Comparison of ENCODE assay signal across 28 cellular contexts in genomic region chr7:79459381-79459780, GRCh38. TPM values are rescaled to one million over a fixed set of nuclear protein-coding genes. Genes with fewer than 3 reads are reported as not detected.
DNase-seq lines count a peak whose midpoint lies in the region; ATAC-seq, FAIRE-seq and TF ChIP-seq lines count a peak whose summit lies in the region.
"Had no signal": no experiment of that assay in that cellular context is flagged by ENCODE, and none has a peak within 500 bp of the region (broad histone marks: within the 10 kb centered on the region; RNA-seq: fewer than 3 reads in every experiment).

No MANE protein-coding gene starts in this region.

- no peak overlapping the region for H4K8ac ChIP-seq in mesenchymal stem cell (ENCODE audit: low read length)

- H3K27ac ChIP-seq in GM12878 (ENCODE audit: control insufficient read depth, insufficient read depth) (no peak overlapping the region), mesenchymal stem cell (ENCODE audit: low read length, poor library complexity, severe bottlenecking) (no peak overlapping the region), thoracic aorta (peak overlapping the region; percentile 68 to 72)
- H3K27ac ChIP-seq: VCaP had no signal

- H3K4me1 ChIP-seq in GM12878 (ENCODE audit: control insufficient read depth, insufficient read depth, low read length) (no peaks in the 10 kb centered on the region), mesenchymal stem cell (ENCODE audit: control insufficient read depth, insufficient read depth, low read depth, low read length) (no peaks in the 10 kb centered on the region), thoracic aorta (ENCODE audit: control insufficient read depth in 1 of 2, low read depth in 2 of 2) (peaks cover 10 to 52% of the 10 kb centered on the region in 2 donors)
- H3K4me1 ChIP-seq: BE2C had no signal

- TF ChIP-seq CTCF in GM12878 (IDR thresholded peaks at IDR 0.05 in 2 of 3, conservative IDR thresholded peaks at IDR 0.05 in 1 of 3; ENCODE audit: control insufficient read depth in 2 of 3, extremely low read depth in 1 of 3, insufficient read depth in 1 of 3, low read depth in 3 of 3, low read length in 3 of 3) (no peak), thoracic aorta (IDR thresholded peaks at IDR 0.05) (no peak)

- TF ChIP-seq EP300 in GM12878 (IDR thresholded peaks at IDR 0.05; ENCODE audit: borderline replicate concordance in 1 of 2, control insufficient read depth in 1 of 2, low read depth in 2 of 2, low read length in 2 of 2), result no peak

- RAD21 ChIA-PET in GM12878 (lab: Charles Lee; ENCODE audit: unreplicated experiment), result no interaction called here

- H3K79me1 ChIP-seq in mesenchymal stem cell (replicated peaks; ENCODE audit: low read length, poor library complexity, severe bottlenecking), result peaks cover 21% of the 10 kb centered on the region

- H3K36me3 ChIP-seq in GM12878 (ENCODE audit: control insufficient read depth in 2 of 2, insufficient read depth in 2 of 2, low read length in 1 of 2) (no peaks in the 10 kb centered on the region), mesenchymal stem cell (ENCODE audit: control insufficient read depth in 1 of 2, insufficient read depth in 2 of 2, low read depth in 1 of 2, low read length in 2 of 2) (peaks cover 0 to 42% of the 10 kb centered on the region in 2 experiments), thoracic aorta (no peaks in the 10 kb centered on the region)
- H3K36me3 ChIP-seq: BE2C, HAP-1 had no signal

- CTCF ChIA-PET in GM12878 (lab: Yijun Ruan, JAX), result no interaction called here

- no peak overlapping the region for H4K91ac ChIP-seq in mesenchymal stem cell (ENCODE audit: low read length)

- no TSS peak for BruUV-seq in GM12878 (replicated peaks; lab: Mats Ljungman, UMichigan)

- no peak overlapping the region for H3K23ac ChIP-seq in mesenchymal stem cell (ENCODE audit: low read length in 2 of 2)

- H3K14ac ChIP-seq in mesenchymal stem cell (ENCODE audit: low read length in 2 of 2), result no peak overlapping the region

- no peak overlapping the region for H2BK15ac ChIP-seq in mesenchymal stem cell (ENCODE audit: low read depth, poor library complexity, severe bottlenecking)

- H3K4me2 ChIP-seq in GM12878 (ENCODE audit: control insufficient read depth, insufficient read depth), result no peak overlapping the region
- no peak overlapping the region for H3K4me2 ChIP-seq in mesenchymal stem cell (ENCODE audit: low read length, poor library complexity, severe bottlenecking)

- POLR2A ChIA-PET in GM12878 (lab: Charles Lee), result no interaction called here

- no peak overlapping the region for H2BK5ac ChIP-seq in mesenchymal stem cell (ENCODE audit: low read depth, low read length, poor library complexity, severe bottlenecking)

- H2AFZ ChIP-seq in GM12878 (ENCODE audit: control insufficient read depth, low read depth, low read length), result no peak overlapping the region
- no peak overlapping the region for H2AFZ ChIP-seq in mesenchymal stem cell (ENCODE audit: low read depth, low read length)

- no peak for TF ChIP-seq POLR2A in GM12878 (IDR thresholded peaks at IDR 0.05; ENCODE audit: low read depth, low read length)

- H3K79me2 ChIP-seq in GM12878 (ENCODE audit: control insufficient read depth, insufficient read depth, low read length), result no peaks in the 10 kb centered on the region

- H3K9me3 ChIP-seq in GM12878 (replicated peaks; ENCODE audit: control insufficient read depth, insufficient read depth, low read length), result no peaks in the 10 kb centered on the region
- H3K9me3 ChIP-seq in mesenchymal stem cell (ENCODE audit: control insufficient read depth, low read length), result no peaks in the 10 kb centered on the region
- no peaks in the 10 kb centered on the region for H3K9me3 ChIP-seq in thoracic aorta
- H3K9me3 ChIP-seq: BE2C, HAP-1, heart left ventricle had no signal

- no peak overlapping the region for H3K4me3 ChIP-seq in GM12878
- H3K4me3 ChIP-seq in mesenchymal stem cell (ENCODE audit: insufficient read depth in 1 of 2, low read depth in 1 of 2, low read length in 2 of 2), result no peak overlapping the region
- H3K4me3 ChIP-seq in thoracic aorta, result peak overlapping the region; percentile 18
- H3K4me3 ChIP-seq: HAP-1, heart left ventricle had no signal

- no peak overlapping the region for H2AK5ac ChIP-seq in mesenchymal stem cell (ENCODE audit: low read length, severe bottlenecking)

- in situ Hi-C loops in GM12878 (cut with MboI), result no loop called here

- no peak overlapping the region for H2BK12ac ChIP-seq in mesenchymal stem cell (ENCODE audit: low read length in 2 of 2)

- H3K27me3 ChIP-seq in GM12878 (replicated peaks in 1 of 2; ENCODE audit: control insufficient read depth in 2 of 2, insufficient read depth in 2 of 2, low read length in 1 of 2), result no peaks in the 10 kb centered on the region; a peak in 2 of 4 replicates
- no peaks in the 10 kb centered on the region for H3K27me3 ChIP-seq in mesenchymal stem cell (ENCODE audit: control insufficient read depth in 1 of 2, insufficient read depth in 1 of 2, low read length in 2 of 2)
- H3K27me3 ChIP-seq in thoracic aorta (replicated peaks; ENCODE audit: insufficient read depth), result no peaks in the 10 kb centered on the region
- H3K27me3 ChIP-seq: BE2C had no signal

- DNase-seq in GM03348 (ENCODE audit: low spot score) (peak; percentile 31), GM12878 (ENCODE audit: low read depth, low spot score) (no peak), mesenchymal stem cell (peak; percentile 33), thoracic aorta (ENCODE audit: low spot score) (peak; percentile 5), occipital lobe (lab: John Stamatoyannopoulos, UW) (no peak)
- no peak for DNase-seq in stimulated activated CD4-positive, alpha-beta T cell treated with anti-CD3 and anti-CD28 coated beads, Interleukin-4, amount 100 ng/mL, for 1 hour
- DNase-seq: activated CD4-positive, alpha-beta T cell treated with anti-CD3 and anti-CD28 coated beads, Interleukin-2, amount 50 U/mL, for 1 hour; activated CD8-positive, alpha-beta memory T cell treated with anti-CD3 and anti-CD28 coated beads, Interleukin-2, amount 10 ng/mL, durations not matched to agents 7 days and 5 days; activated naive CD4-positive, alpha-beta T cell treated with anti-CD3 and anti-CD28 coated beads for 36 hours; activated T-cell treated with anti-CD3 and anti-CD28 coated beads, Interleukin-2, amount 50 U/mL, for 72 hours; BE2C; dermis blood vessel endothelial cell; GDM1; heart left ventricle; Karpas-422; left cardiac atrium; mammary epithelial cell; NCI-H1048; NCI-H187 treated with DMSO at 0.1 percent for 48 hours; NCI-H226; NCI-H774; stimulated activated CD4-positive, alpha-beta T cell treated with anti-CD3 and anti-CD28 coated beads, Interleukin-2, amount 100 ng/mL, for 48 hours had no signal

- H4K20me1 ChIP-seq in GM12878 (ENCODE audit: control insufficient read depth, insufficient read depth), result no peaks in the 10 kb centered on the region

- ATAC-seq in GM12878, result no peak
- peak; percentile 91 for ATAC-seq in thoracic aorta (ENCODE audit: insufficient number of reproducible peaks, low FRiP score, low read depth)
- no peak for ATAC-seq in GM18858 (IDR thresholded peaks at IDR 0.05; ENCODE audit: unreplicated experiment)
- ATAC-seq in HG03159 (IDR thresholded peaks at IDR 0.05; ENCODE audit: unreplicated experiment), result no peak
- ATAC-seq: activated CD8-positive, alpha-beta memory T cell treated with anti-CD3 and anti-CD28 coated beads, Interleukin-2, amount 10 ng/mL, durations not matched to agents 7 days and 5 days; activated T-cell treated with anti-CD3 and anti-CD28 coated beads, Interleukin-2, amount 50 U/mL, for 72 hours; left cardiac atrium; stimulated activated memory B cell treated with anti-CD40 and anti-IgM and Interleukin-4, amounts not matched to agents 10 μg/mL and 1 μg/mL and 100 μg/mL, for 72 hours had no signal

- SMC1A ChIA-PET in GM12878 (lab: Charles Lee; ENCODE audit: uncharacterized antibody, unreplicated experiment), result no interaction called here

- TF ChIP-seq RAD21 in GM12878 (IDR thresholded peaks at IDR 0.05; ENCODE audit: insufficient read depth, low read depth, low read length), result no peak

- no peak overlapping the region for H3K9ac ChIP-seq in GM12878 (ENCODE audit: control insufficient read depth, insufficient read depth, low read length)
- peak overlapping the region; percentile 69 for H3K9ac ChIP-seq in mesenchymal stem cell (ENCODE audit: low read length)

- no peak overlapping the region for H3K4ac ChIP-seq in mesenchymal stem cell (ENCODE audit: low read depth in 1 of 2, low read length in 2 of 2)

- FAIRE-seq in GM12878 (lab: Jason Lieb, UNC), result peak; percentile 18
- FAIRE-seq: endometrium had no signal

- H3K18ac ChIP-seq in mesenchymal stem cell (ENCODE audit: low read depth in 1 of 2, low read length in 2 of 2), result no peak overlapping the region

- H2BK120ac ChIP-seq in mesenchymal stem cell (ENCODE audit: low read depth, low read length), result no peak overlapping the region

- intact Hi-C loops in GM12878 (cut with micrococcal nuclease; ENCODE audit: unreplicated experiment), result no loop called here

- 0% methylated on average over 3 of the region's 3 CpGs for WGBS in GM12878 (ENCODE audit: insufficient coverage, insufficient replicate concordance, low lambda C conversion rate, missing lambda C conversion rate)
- WGBS in mesenchymal stem cell, result 86% methylated on average over 2 of the region's 3 CpGs

RNA-seq across cellular contexts. Expression of gene MAGI2, which starts 5.9 kb away (rescaled TPM):
- total RNA-seq in GM12878 (2013; cell fraction: nucleolus; rRNA removed), result 0.13 and 0.56 TPM in 2 replicates
- total RNA-seq in GM12878 (2014; rRNA removed) (0.05 and 0.11 TPM in 2 replicates), GM12878 (2014; rRNA removed; fragmentation: Illumina TruSeq; extraction: Trizol) (0.04 and 0.05 TPM in 2 replicates), GM12878 (2021) (0.05 and 0.15 TPM in 2 replicates), thoracic aorta (10 to 100 TPM; 18.3 to 31.8 TPM), occipital lobe (244 TPM)
- not detected for polyA plus RNA-seq in GM12878 (2011; ENCODE audit: low read depth)
- polyA plus RNA-seq in GM12878 (2011; rRNA removed) (0.01 TPM in 2 replicates), GM12878 (2014; fragmentation: Illumina TruSeq; extraction: Trizol) (0.04 TPM in 1 of 2 replicates, not detected in the other), GM12878 (2014; fragmentation: Nextera tagmentation; extraction: Ambion mirVana) (under 1 TPM; 0.04 to 0.05 TPM), GM12878 (2014; rRNA removed) (0.31 TPM in 1 of 2 replicates, not detected in the other), GM12878 (2016; fragmentation: Nextera tagmentation; extraction: Ambion mirVana) (not detected)
- polyA plus RNA-seq in GM12878 (2011; cell fraction: cytosol; rRNA removed), result not detected in 2 replicates
- polyA plus RNA-seq in GM12878 (2011; cell fraction: nucleus; rRNA removed), result 0.03 TPM in 1 of 2 replicates, not detected in the other
- 0.09 and 0.10 TPM in 2 replicates for polyA plus RNA-seq in GM12878 (2012)
- polyA minus RNA-seq in GM12878 (2011; rRNA and poly(A)+ RNA removed), result 0.05 and 0.07 TPM in 2 replicates
- polyA minus RNA-seq in GM12878 (2011; cell fraction: cytosol; rRNA and poly(A)+ RNA removed), result not detected in 2 replicates
- not detected in 2 replicates for polyA minus RNA-seq in GM12878 (2011; cell fraction: nucleus; rRNA and poly(A)+ RNA removed)
- polyA plus RNA-seq in mesenchymal stem cell (2013, experiment 1 of 2), result 4.1 TPM
- polyA plus RNA-seq in mesenchymal stem cell (2013, experiment 2 of 2), result 3.9 TPM

Comparison
In these comparisons a context has a peak if more than half of its experiments do, and no peak if none do; other contexts are left out.
1. DNase-seq: peak in GM03348 (single experiment), mesenchymal stem cell (single experiment) and thoracic aorta (single experiment); none in GM12878 (single experiment), stimulated activated CD4-positive, alpha-beta T cell treated with anti-CD3 and anti-CD28 coated beads, Interleukin-4, amount 100 ng/mL, for 1 hour (single experiment) and occipital lobe (single experiment).
2. H3K27ac ChIP-seq: peak in thoracic aorta (2 of 2); none in GM12878 (single experiment) and mesenchymal stem cell (single experiment).
3. RNA of gene MAGI2, which starts 5.9 kb away (total RNA-seq): 244 TPM in occipital lobe (single experiment) and 18.3 to 31.8 TPM in thoracic aorta; 0.04 to 0.56 TPM in GM12878; every median in the first group is over 10 times any median in the second.